20 cellular contexts compared by ENCODE assay signal in genomic region chr5:137312060-137312459, GRCh38.
DNase-seq lines count a peak whose midpoint lies in the region; TF ChIP-seq lines count a peak whose summit lies in the region.
"Had no signal": no experiment of that assay in that cellular context is flagged by ENCODE, and none has a peak within 500 bp of the region (broad histone marks: within the 10 kb centered on the region; RNA-seq: fewer than 3 reads in every experiment).

No MANE protein-coding gene starts in this region.

- H3K36me3 Mint-ChIP-seq in MCF 10A (ENCODE audit: insufficient read depth, unreplicated experiment) = no peaks in the 10 kb centered on the region
- H3K36me3 Mint-ChIP-seq: CD4-positive, alpha-beta memory T cell; IgD-negative memory B cell had no signal

- H3K4me2 ChIP-seq in mammary epithelial cell (ENCODE audit: insufficient read depth, low read depth, low read length) (no peak overlapping the region), hepatocyte (no peak overlapping the region)

- dilution Hi-C loops in mammary epithelial cell (cut with HindIII; ENCODE audit: low sequenced_read_pairs) = loop anchor here (25.0 kb wide), 1 partner anchor 500 kb away; no protein-coding TSS in a partner anchor

- intact Hi-C loops in MCF 10A (cut with micrococcal nuclease) (loop anchor here (5.0 to 10.0 kb wide), 3 partner anchors 90 to 237 kb away; no protein-coding TSS in a partner anchor), mammary epithelial cell (cut with micrococcal nuclease) (no loop called here), sigmoid colon (cut with DNase I) (no loop called here)

- POLR2A ChIA-PET in MCF 10A (lab: Yijun Ruan, JAX) = no interaction called here

- H3K36me3 ChIP-seq in mammary epithelial cell (ENCODE audit: insufficient read depth, low read length) = no peaks in the 10 kb centered on the region
- H3K36me3 ChIP-seq in Peyer's patch = no peaks in the 10 kb centered on the region
- no peaks in the 10 kb centered on the region for H3K36me3 ChIP-seq in hepatocyte (replicated peaks; ENCODE audit: insufficient read depth, low read depth)
- H3K36me3 ChIP-seq in sigmoid colon = no peaks in the 10 kb centered on the region

- H3K4me3 ChIP-seq in mammary epithelial cell (replicated peaks in 1 of 3; ENCODE audit: insufficient read depth in 1 of 3, low read depth in 2 of 3, low read length in 3 of 3) = no peak overlapping the region
- no peak overlapping the region for H3K4me3 ChIP-seq in Peyer's patch
- no peak overlapping the region for H3K4me3 ChIP-seq in hepatocyte
- H3K4me3 ChIP-seq in sigmoid colon = no peak overlapping the region
- H3K4me3 ChIP-seq: GM12878, MG63 had no signal

- no peaks in the 10 kb centered on the region for H3K9me2 ChIP-seq in hepatocyte (replicated peaks; ENCODE audit: insufficient read depth)

- H3K9me3 ChIP-seq in mammary epithelial cell (replicated peaks; ENCODE audit: insufficient read depth, low read length) (no peaks in the 10 kb centered on the region), Peyer's patch (no peaks in the 10 kb centered on the region), hepatocyte (ENCODE audit: low read depth) (no peaks in the 10 kb centered on the region), sigmoid colon (no peaks in the 10 kb centered on the region)
- H3K9me3 ChIP-seq: MG63 had no signal

- DNase-seq in MCF 10A (ENCODE audit: unreplicated experiment) = no peak
- no peak for DNase-seq in mammary epithelial cell
- peak; percentile 32 for DNase-seq in NCI-H69 (lab: John Stamatoyannopoulos, UW)
- peak; percentile 36 for DNase-seq in ecto neural progenitor cell (ENCODE audit: low spot score)
- DNase-seq in Peyer's patch = no peak
- no peak for DNase-seq in hepatocyte (ENCODE audit: low spot score)
- no peak for DNase-seq in sigmoid colon
- no peak for DNase-seq in epidermal melanocyte (ENCODE audit: insufficient read length, low spot score)
- DNase-seq: 8988T; CD4-positive, alpha-beta memory T cell; DMS153; Karpas-422; MG63; NCI-H1048; NCI-H1436; NCI-H1930; NCI-H2171 treated with DMSO at 0.1 percent for 48 hours; NCI-H446 treated with DMSO at 0.1 percent for 48 hours had no signal

- no peaks in the 10 kb centered on the region for H3K9me3 Mint-ChIP-seq in MCF 10A (ENCODE audit: unreplicated experiment)
- H3K9me3 Mint-ChIP-seq: CD4-positive, alpha-beta memory T cell; IgD-negative memory B cell had no signal

- H3K79me2 ChIP-seq in mammary epithelial cell (ENCODE audit: insufficient read depth, low read length) = no peaks in the 10 kb centered on the region
- no peaks in the 10 kb centered on the region for H3K79me2 ChIP-seq in hepatocyte

- H3K27ac Mint-ChIP-seq in MCF 10A (ENCODE audit: low read depth, unreplicated experiment) = peak overlapping the region; percentile 95
- H3K27ac Mint-ChIP-seq: CD4-positive, alpha-beta memory T cell; IgD-negative memory B cell had no signal

- H3K9ac ChIP-seq in mammary epithelial cell (ENCODE audit: insufficient read depth, low read length) = no peak overlapping the region

- H4K20me1 ChIP-seq in mammary epithelial cell (ENCODE audit: insufficient read depth, low read length) (no peaks in the 10 kb centered on the region), hepatocyte (ENCODE audit: insufficient read depth, poor library complexity, severe bottlenecking) (no peaks in the 10 kb centered on the region)

- TF ChIP-seq POLR2A in Peyer's patch (IDR thresholded peaks at IDR 0.05) = no peak
- TF ChIP-seq POLR2A in sigmoid colon (IDR thresholded peaks at IDR 0.05) = no peak

- TF ChIP-seq CTCF in MCF 10A (IDR thresholded peaks at IDR 0.05; ENCODE audit: unreplicated experiment) (no peak), mammary epithelial cell (conservative IDR thresholded peaks at IDR 0.05 in 1 of 2, IDR thresholded peaks at IDR 0.05 in 1 of 2; ENCODE audit: extremely low read depth in 1 of 2, insufficient read depth in 1 of 2, low read depth in 1 of 2, low read length in 2 of 2) (no peak), Peyer's patch (IDR thresholded peaks at IDR 0.05) (no peak), hepatocyte (IDR thresholded peaks at IDR 0.05; ENCODE audit: poor library complexity) (no peak), sigmoid colon (IDR thresholded peaks at IDR 0.05) (no peak)

- H3K27me3 ChIP-seq in mammary epithelial cell (ENCODE audit: insufficient read depth, low read length) = no peaks in the 10 kb centered on the region
- no peaks in the 10 kb centered on the region for H3K27me3 ChIP-seq in Peyer's patch
- peaks cover 12% of the 10 kb centered on the region for H3K27me3 ChIP-seq in hepatocyte
- H3K27me3 ChIP-seq in sigmoid colon = no peaks in the 10 kb centered on the region
- H3K27me3 ChIP-seq: MG63 had no signal

- BruUV-seq in MCF 10A (replicated peaks; lab: Mats Ljungman, UMichigan) (no TSS peak), mammary epithelial cell (replicated peaks; lab: Mats Ljungman, UMichigan) (no TSS peak)

- 67% methylated on average over 2 of the region's 2 CpGs for WGBS in mammary epithelial cell (ENCODE audit: low coverage, missing lambda C conversion rate)
- WGBS in hepatocyte (ENCODE audit: low lambda C conversion rate, missing lambda C conversion rate) = 84% methylated on average over 2 of the region's 2 CpGs
- WGBS in sigmoid colon, 2 donors = 90 to 92% methylated on average over 2 of the region's 2 CpGs

- no peak overlapping the region for H3K4me3 Mint-ChIP-seq in MCF 10A (ENCODE audit: unreplicated experiment)
- H3K4me3 Mint-ChIP-seq: CD4-positive, alpha-beta memory T cell; IgD-negative memory B cell had no signal

- H3K27ac ChIP-seq in mammary epithelial cell (ENCODE audit: insufficient read depth, low read depth, low read length) = no peak overlapping the region
- no peak overlapping the region for H3K27ac ChIP-seq in Peyer's patch
- H3K27ac ChIP-seq in hepatocyte = no peak overlapping the region
- no peak overlapping the region for H3K27ac ChIP-seq in sigmoid colon

- CTCF ChIA-PET in MCF 10A (lab: Yijun Ruan, JAX) (interaction anchor here (0.5 to 10.7 kb wide), 4 partner anchors 8 to 185 kb away, joined by 3 to 238 read pairs (median 8); partner anchors contain the start of gene SPOCK1), mammary epithelial cell (lab: Charles Lee; ENCODE audit: low non-redundant PET) (interaction anchor here (0.7 kb wide), 1 partner anchor 134 kb away, joined by 3 read pairs; no protein-coding TSS in a partner anchor)

- TF ChIP-seq EP300 in sigmoid colon (IDR thresholded peaks at IDR 0.05) = no peak

- H3K4me1 ChIP-seq in mammary epithelial cell (ENCODE audit: insufficient read depth, low read length) = peaks cover 19% of the 10 kb centered on the region
- H3K4me1 ChIP-seq in Peyer's patch = no peaks in the 10 kb centered on the region
- H3K4me1 ChIP-seq in hepatocyte (ENCODE audit: insufficient read depth) = peaks cover 3% of the 10 kb centered on the region
- peaks cover 0 to 47% (median 30%) of the 10 kb centered on the region in 4 donors for H3K4me1 ChIP-seq in sigmoid colon

- in situ Hi-C loops in mammary epithelial cell (cut with MboI; ENCODE audit: low sequenced_read_pairs in 2 of 2) = loop anchor here (10.0 kb wide), 2 partner anchors 183 to 193 kb away; partner anchors contain the start of gene SPOCK1 (in 1 of the 2)

- peaks cover 40% of the 10 kb centered on the region for H3K4me1 Mint-ChIP-seq in MCF 10A (ENCODE audit: insufficient read depth, unreplicated experiment)
- H3K4me1 Mint-ChIP-seq: CD4-positive, alpha-beta memory T cell; IgD-negative memory B cell had no signal

- no peaks in the 10 kb centered on the region for H3K27me3 Mint-ChIP-seq in MCF 10A (ENCODE audit: insufficient read depth, unreplicated experiment)
- H3K27me3 Mint-ChIP-seq: CD4-positive, alpha-beta memory T cell had no signal

- H2AFZ ChIP-seq in mammary epithelial cell (ENCODE audit: low read depth, low read length) (no peak overlapping the region), hepatocyte (no peak overlapping the region)

Comparison
In these comparisons a context has a peak if more than half of its experiments do, and no peak if none do; other contexts are left out.
1. DNase-seq: peak in NCI-H69 (single experiment) and ecto neural progenitor cell (single experiment); none in MCF 10A (single experiment), mammary epithelial cell (single experiment), Peyer's patch (0 of 3), hepatocyte (single experiment), sigmoid colon (single experiment) and epidermal melanocyte (single experiment).